24 cellular contexts compared by ENCODE assay signal in genomic region chr1:208485512-208485911, GRCh38.
"Had no signal": no experiment of that assay in that cellular context is flagged by ENCODE, and none has a peak within 500 bp of the region (broad histone marks: within the 10 kb centered on the region; RNA-seq: fewer than 3 reads in every experiment).

No MANE protein-coding gene starts in this region.

- H3K4me3 ChIP-seq: stomach, suprapubic skin, testis, thoracic aorta, thyroid gland, tibial artery, tibial nerve, transverse colon, upper lobe of left lung, upper lobe of right lung, uterus, vagina had no signal

- H3K27me3 ChIP-seq: stomach, suprapubic skin, testis, thyroid gland, tibial artery, tibial nerve, transverse colon, upper lobe of left lung, upper lobe of right lung, uterus, vagina had no signal

- H3K4me1 ChIP-seq: stomach, suprapubic skin, testis, thyroid gland, tibial artery, tibial nerve, transverse colon, upper lobe of left lung, upper lobe of right lung, uterus, vagina had no signal

- H3K27ac ChIP-seq: stomach, suprapubic skin, testis, thoracic aorta, thyroid gland, tibial artery, tibial nerve, transverse colon, upper lobe of left lung, upper lobe of right lung, uterus, vagina had no signal

- H3K36me3 ChIP-seq: stomach, suprapubic skin, thoracic aorta, thyroid gland, tibial artery, tibial nerve, transverse colon, upper lobe of left lung, upper lobe of right lung, uterus, vagina had no signal

- DNase-seq: stimulated activated CD4-positive, alpha-beta T cell treated with anti-CD3 and anti-CD28 coated beads, Interleukin-2, amount 100 ng/mL, for 48 hours; stimulated activated CD4-positive, alpha-beta T cell treated with anti-CD3 and anti-CD28 coated beads, Interleukin-4, amount 100 ng/mL, for 1 hour; stimulated activated CD4-positive, alpha-beta T cell treated with anti-CD3 and anti-CD28 coated beads, Interleukin-4, amount 100 ng/mL, for 24 hours; stimulated activated CD4-positive, alpha-beta T cell treated with anti-CD3 and anti-CD28 coated beads, Interleukin-4, amount 100 ng/mL, for 4 hours; stimulated activated CD8-positive, alpha-beta memory T cell treated with anti-CD3 and anti-CD28 coated beads, Interleukin-4, amount 100 ng/mL, for 48 hours; stimulated activated naive B cell treated with anti-CD40 and anti-IgM and Interleukin-4, amounts not matched to agents 10 μg/mL and 1 μg/mL and 100 μg/mL, for 72 hours; stimulated activated naive CD4-positive, alpha-beta T cell; stimulated activated naive CD4-positive, alpha-beta T cell treated with Interleukin-2 at 50 U/mL for 16 hours; stimulated activated naive CD8-positive, alpha-beta T cell treated with anti-CD3 and anti-CD28 coated beads, Interleukin-15, amount 100 ng/mL, for 72 hours; stimulated activated naive CD8-positive, alpha-beta T cell treated with anti-CD3 and anti-CD28 coated beads, Interleukin-15, Interleukin-2, amounts not matched to agents 100 U/mL and 50 U/mL, for 24 hours; stomach; substantia nigra; testis; thyroid gland; tibial artery; transverse colon; trophoblast cell; upper lobe of left lung; upper lobe of right lung; uterus had no signal

- H3K9me3 ChIP-seq: stomach, suprapubic skin, testis, thoracic aorta, thyroid gland, tibial artery, tibial nerve, transverse colon, upper lobe of left lung, upper lobe of right lung, uterus, vagina had no signal
